Comparison of ENCODE assay signal across 8 cellular contexts in genomic region chrX:154369453-154370299, GRCh38. TPM values are rescaled to one million over a fixed set of nuclear protein-coding genes. Genes with fewer than 3 reads are reported as not detected.
DNase-seq lines count a peak whose midpoint lies in the region; ATAC-seq and TF ChIP-seq lines count a peak whose summit lies in the region.

No MANE protein-coding gene starts in this region.

- TF ChIP-seq CTCF in C4-2B (conservative IDR thresholded peaks at IDR 0.05) (no peak), glutamatergic neuron (IDR thresholded peaks at IDR 0.05; ENCODE audit: partially characterized antibody, unreplicated experiment) (no peak), osteoblast (IDR thresholded peaks at IDR 0.05; ENCODE audit: extremely low read depth, low read depth, low read length) (no peak), transverse colon (IDR thresholded peaks at IDR 0.05) (no peak)

- DNase-seq in RPMI8226 (peak; percentile 69), glutamatergic neuron (peak; percentile 55), osteoblast (ENCODE audit: insufficient read length, low spot score, missing footprints) (peak; percentile 97), transverse colon (peak; percentile 64)
- DNase-seq in activated naive CD4-positive, alpha-beta T cell treated with anti-CD3 and anti-CD28 coated beads, Interleukin-2, amount 50 U/mL, for 72 hours (ENCODE audit: low spot score in 2 of 2): peak in 1 of 2 donors; percentile 75

- H3K36me3 Mint-ChIP-seq in activated naive CD4-positive, alpha-beta T cell treated with anti-CD3 and anti-CD28 coated beads, Interleukin-2, amount 50 U/mL, for 72 hours: peaks cover 5 to 9% of the 10 kb centered on the region in 2 donors
- no peaks in the 10 kb centered on the region for H3K36me3 Mint-ChIP-seq in glutamatergic neuron (ENCODE audit: unreplicated experiment)

- no peaks in the 10 kb centered on the region for H3K4me1 Mint-ChIP-seq in glutamatergic neuron (ENCODE audit: low read depth, unreplicated experiment)

- peaks cover 16% of the 10 kb centered on the region for H3K4me1 ChIP-seq in osteoblast (ENCODE audit: insufficient read depth, low read length)
- H3K4me1 ChIP-seq in transverse colon: peaks cover 0 to 45% (median 10%) of the 10 kb centered on the region in 4 donors

- peak overlapping the region; percentile 91 for H3K4me3 Mint-ChIP-seq in glutamatergic neuron (ENCODE audit: unreplicated experiment)

- no peaks in the 10 kb centered on the region for H3K27me3 ChIP-seq in osteoblast (ENCODE audit: insufficient read depth, low read length)
- H3K27me3 ChIP-seq in transverse colon: peaks cover 14% of the 10 kb centered on the region

- H3K79me2 ChIP-seq in osteoblast (ENCODE audit: insufficient read depth, low read length): peaks cover 78% of the 10 kb centered on the region

- H3K27me3 Mint-ChIP-seq in glutamatergic neuron (ENCODE audit: unreplicated experiment): peaks cover 5% of the 10 kb centered on the region

- intact Hi-C loops in transverse colon (cut with DNase I; ENCODE audit: low total_unique reads): no loop called here

- H3K9me3 Mint-ChIP-seq in activated naive CD4-positive, alpha-beta T cell treated with anti-CD3 and anti-CD28 coated beads, Interleukin-2, amount 50 U/mL, for 72 hours: no peaks in the 10 kb centered on the region
- peaks cover 6% of the 10 kb centered on the region for H3K9me3 Mint-ChIP-seq in glutamatergic neuron (ENCODE audit: unreplicated experiment)

- TF ChIP-seq POLR2A in transverse colon (IDR thresholded peaks at IDR 0.05): no peak

- H4K20me1 ChIP-seq in osteoblast (ENCODE audit: insufficient read depth, low read length): peaks cover 29% of the 10 kb centered on the region

- H2AFZ ChIP-seq in osteoblast (ENCODE audit: low read length): no peak overlapping the region

- no peak for TF ChIP-seq EP300 in transverse colon (IDR thresholded peaks at IDR 0.05; ENCODE audit: low read depth)

- peak overlapping the region; percentile 79 to 83 for H3K27ac Mint-ChIP-seq in activated naive CD4-positive, alpha-beta T cell treated with anti-CD3 and anti-CD28 coated beads, Interleukin-2, amount 50 U/mL, for 72 hours
- H3K27ac Mint-ChIP-seq in glutamatergic neuron (ENCODE audit: unreplicated experiment): peak overlapping the region; percentile 92

- ATAC-seq in HG03432 (IDR thresholded peaks at IDR 0.05; ENCODE audit: unreplicated experiment) (peak; percentile 30), GM18861 (IDR thresholded peaks at IDR 0.05; ENCODE audit: unreplicated experiment) (no peak)
- ATAC-seq in activated naive CD4-positive, alpha-beta T cell treated with anti-CD3 and anti-CD28 coated beads, Interleukin-2, amount 50 U/mL, for 72 hours: peak; percentile 13 to 20

- WGBS in transverse colon (ENCODE audit: low coverage in 1 of 2), 2 donors: 48% methylated on average over 12 of the region's 13 CpGs; no CpG with 5 or more reads in 1 of the 2 donors

- H3K36me3 ChIP-seq in osteoblast (ENCODE audit: insufficient read depth, low read length): peaks cover 25% of the 10 kb centered on the region
- no peaks in the 10 kb centered on the region for H3K36me3 ChIP-seq in transverse colon

- H3K9me3 ChIP-seq in osteoblast (ENCODE audit: low read depth, low read length) (no peaks in the 10 kb centered on the region), transverse colon (no peaks in the 10 kb centered on the region)

- H3K4me3 ChIP-seq in osteoblast (ENCODE audit: insufficient read depth, low read length) (peak overlapping the region; percentile 80), transverse colon (peak overlapping the region; percentile 48 to 64 (median 56))

- H3K4me2 ChIP-seq in osteoblast (ENCODE audit: insufficient read depth, low read length): peak overlapping the region; percentile 86

- H3K27ac ChIP-seq in C4-2B (peak overlapping the region; percentile 52), osteoblast (ENCODE audit: low read depth, low read length) (peak overlapping the region; percentile 88), transverse colon (peak overlapping the region; percentile 95 to 99 (median 97))

- in situ Hi-C loops in transverse colon (cut with MboI; ENCODE audit: low pct_ligation_motif_present in 1 of 4, low pct_unique_long_range_greater_than_20kb in 1 of 4, low sequenced_read_pairs in 3 of 4): no loop called here

RNA-seq across cellular contexts. Expression of gene FLNA, which starts 4.8 kb away (rescaled TPM):
- total RNA-seq in activated naive CD4-positive, alpha-beta T cell treated with anti-CD3 and anti-CD28 coated beads, Interleukin-2, amount 50 U/mL, for 72 hours: 100 to 1,000 TPM; 690 to 932 TPM
- total RNA-seq in glutamatergic neuron (ENCODE audit: unreplicated experiment) (499 TPM), osteoblast (2,632 and 3,431 TPM in 2 replicates), transverse colon (1,000 to 10,000 TPM in 2 of 4 donors, 100 to 1,000 TPM in 2; 632 to 3,163 (median 1,262) TPM)

RNA-seq across cellular contexts. Expression of gene EMD, which starts 9.4 kb away (rescaled TPM):
- total RNA-seq in activated naive CD4-positive, alpha-beta T cell treated with anti-CD3 and anti-CD28 coated beads, Interleukin-2, amount 50 U/mL, for 72 hours: 10 to 100 TPM; 79.3 to 83.0 TPM
- 56.8 TPM for total RNA-seq in glutamatergic neuron (ENCODE audit: unreplicated experiment)
- 28.0 and 29.7 TPM in 2 replicates for total RNA-seq in osteoblast
- 10 to 100 TPM; 27.3 to 89.8 (median 55.5) TPM for total RNA-seq in transverse colon

RNA-seq across cellular contexts. Expression of gene RPL10, which starts 28.5 kb away (rescaled TPM):
- total RNA-seq in activated naive CD4-positive, alpha-beta T cell treated with anti-CD3 and anti-CD28 coated beads, Interleukin-2, amount 50 U/mL, for 72 hours: 1,000 to 10,000 TPM; 1,357 to 2,520 TPM
- total RNA-seq in glutamatergic neuron (ENCODE audit: unreplicated experiment) (1,779 TPM), osteoblast (1,832 and 2,517 TPM in 2 replicates), transverse colon (1,000 to 10,000 TPM; 1,352 to 4,861 (median 3,415) TPM)

RNA-seq across cellular contexts. Expression of gene DNASE1L1, which starts 39.4 kb away (rescaled TPM):
- 10 to 100 TPM; 14.7 to 20.6 TPM for total RNA-seq in activated naive CD4-positive, alpha-beta T cell treated with anti-CD3 and anti-CD28 coated beads, Interleukin-2, amount 50 U/mL, for 72 hours
- total RNA-seq in glutamatergic neuron (ENCODE audit: unreplicated experiment) (15.8 TPM), osteoblast (58.9 and 74.6 TPM in 2 replicates), transverse colon (100 to 1,000 TPM in 1 of 4 donors, 10 to 100 TPM in 3; 15.9 to 156 (median 36.9) TPM)

RNA-seq across cellular contexts. Expression of gene TAFAZZIN, which starts 41.7 kb away (rescaled TPM):
- total RNA-seq in activated naive CD4-positive, alpha-beta T cell treated with anti-CD3 and anti-CD28 coated beads, Interleukin-2, amount 50 U/mL, for 72 hours: 10 to 100 TPM; 24.7 to 62.4 TPM
- 40.9 TPM for total RNA-seq in glutamatergic neuron (ENCODE audit: unreplicated experiment)
- total RNA-seq in osteoblast: 15.6 and 19.2 TPM in 2 replicates
- 100 to 1,000 TPM in 2 of 4 donors, 10 to 100 TPM in 2; 46.7 to 495 (median 101) TPM for total RNA-seq in transverse colon
